13 cellular contexts compared by ENCODE assay signal in genomic region chr20:48791666-48792071, GRCh38. TPM values are rescaled to one million over a fixed set of nuclear protein-coding genes. Genes with fewer than 3 reads are reported as not detected.
DNase-seq lines count a peak whose midpoint lies in the region; ATAC-seq and TF ChIP-seq lines count a peak whose summit lies in the region.
"Had no signal": no experiment of that assay in that cellular context is flagged by ENCODE, and none has a peak within 500 bp of the region (broad histone marks: within the 10 kb centered on the region; RNA-seq: fewer than 3 reads in every experiment).

No MANE protein-coding gene starts in this region.

- TF ChIP-seq CTCF in MCF 10A (IDR thresholded peaks at IDR 0.05; ENCODE audit: unreplicated experiment) (no peak), breast epithelium (IDR thresholded peaks at IDR 0.05) (no peak), SK-N-SH (IDR thresholded peaks at IDR 0.05) (no peak), thoracic aorta (IDR thresholded peaks at IDR 0.05) (no peak)

- TF ChIP-seq POLR2A in breast epithelium (IDR thresholded peaks at IDR 0.05) = no peak

- H3K36me3 ChIP-seq in breast epithelium (no peaks in the 10 kb centered on the region), SK-N-SH (replicated peaks in 1 of 2; ENCODE audit: control insufficient read depth in 1 of 2, insufficient read depth in 2 of 2, low read length in 1 of 2) (no peaks in the 10 kb centered on the region), thoracic aorta (no peaks in the 10 kb centered on the region)

- H4K20me1 ChIP-seq in SK-N-SH (ENCODE audit: insufficient read depth) = no peaks in the 10 kb centered on the region

- H3K79me2 ChIP-seq in SK-N-SH (ENCODE audit: insufficient read depth) = no peaks in the 10 kb centered on the region

- peaks cover 0 to 7% of the 10 kb centered on the region in 2 donors for H3K4me1 ChIP-seq in breast epithelium
- peaks cover 3 to 15% of the 10 kb centered on the region in 2 experiments; a peak in 2 of 4 replicates for H3K4me1 ChIP-seq in SK-N-SH (ENCODE audit: control insufficient read depth in 1 of 2, insufficient read depth in 2 of 2, low read depth in 1 of 2, low read length in 1 of 2)
- H3K4me1 ChIP-seq in thoracic aorta (ENCODE audit: control insufficient read depth in 1 of 2, low read depth in 2 of 2) = peaks cover 25 to 53% of the 10 kb centered on the region in 2 donors

- TF ChIP-seq EP300 in SK-N-SH (IDR thresholded peaks at IDR 0.05; ENCODE audit: borderline replicate concordance in 1 of 2, low read depth in 1 of 2, low read length in 1 of 2) = no peak

- H3K9me3 Mint-ChIP-seq in MCF 10A (ENCODE audit: unreplicated experiment) = no peaks in the 10 kb centered on the region
- H3K9me3 Mint-ChIP-seq in activated CD4-positive, alpha-beta memory T cell treated with anti-CD3 and anti-CD28 coated beads, Interleukin-2, amount 10 ng/mL, durations not matched to agents 7 days and 5 days = no peaks in the 10 kb centered on the region
- H3K9me3 Mint-ChIP-seq: stimulated activated memory B cell treated with anti-CD40 and anti-IgM and Interleukin-4, amounts not matched to agents 10 μg/mL and 1 μg/mL and 100 μg/mL, for 72 hours had no signal

- 62% methylated on average over 6 of the region's 6 CpGs for WGBS in SK-N-SH (ENCODE audit: low lambda C conversion rate)

- peaks cover 3% of the 10 kb centered on the region for H3F3A ChIP-seq in SK-N-SH (replicated peaks; ENCODE audit: insufficient read depth)

- no peak overlapping the region for H2AFZ ChIP-seq in SK-N-SH (ENCODE audit: low read depth)

- DNase-seq in MCF 10A (ENCODE audit: unreplicated experiment) = peak; percentile 62
- no peak for DNase-seq in breast epithelium (ENCODE audit: low spot score in 2 of 2)
- DNase-seq in SK-N-SH = no peak
- DNase-seq in fibroblast of peridontal ligament (ENCODE audit: extremely low read depth) = peak; percentile 94
- no peak for DNase-seq in thoracic aorta (ENCODE audit: low spot score)
- no peak for DNase-seq in central memory CD4-positive, alpha-beta T cell
- no peak for DNase-seq in activated CD4-positive, alpha-beta memory T cell treated with anti-CD3 and anti-CD28 coated beads, Interleukin-2, amount 10 ng/mL, durations not matched to agents 7 days and 5 days
- DNase-seq: activated effector memory CD4-positive, alpha-beta T cell treated with Interleukin-2 at 50 U/mL for 16 hours; AML-193; KG1 had no signal

- no peaks in the 10 kb centered on the region for H3K36me3 Mint-ChIP-seq in MCF 10A (ENCODE audit: insufficient read depth, unreplicated experiment)
- peaks cover 52% of the 10 kb centered on the region for H3K36me3 Mint-ChIP-seq in activated CD4-positive, alpha-beta memory T cell treated with anti-CD3 and anti-CD28 coated beads, Interleukin-2, amount 10 ng/mL, durations not matched to agents 7 days and 5 days (ENCODE audit: low read depth)

- intact Hi-C loops in MCF 10A (cut with micrococcal nuclease) (no loop called here), breast epithelium (cut with DNase I; ENCODE audit: low total_unique reads) (no loop called here)

- no peaks in the 10 kb centered on the region for H3K9me3 ChIP-seq in breast epithelium
- no peaks in the 10 kb centered on the region for H3K9me3 ChIP-seq in SK-N-SH
- no peaks in the 10 kb centered on the region for H3K9me3 ChIP-seq in thoracic aorta

- peaks cover 60% of the 10 kb centered on the region for H3K27me3 Mint-ChIP-seq in MCF 10A (ENCODE audit: insufficient read depth, unreplicated experiment)
- H3K27me3 Mint-ChIP-seq in activated CD4-positive, alpha-beta memory T cell treated with anti-CD3 and anti-CD28 coated beads, Interleukin-2, amount 10 ng/mL, durations not matched to agents 7 days and 5 days = no peaks in the 10 kb centered on the region
- H3K27me3 Mint-ChIP-seq: stimulated activated memory B cell treated with anti-CD40 and anti-IgM and Interleukin-4, amounts not matched to agents 10 μg/mL and 1 μg/mL and 100 μg/mL, for 72 hours had no signal

- BruUV-seq in MCF 10A (replicated peaks; lab: Mats Ljungman, UMichigan) = no TSS peak

- no peaks in the 10 kb centered on the region for H3K9me2 ChIP-seq in SK-N-SH

- H3K4me3 ChIP-seq in breast epithelium (no peak overlapping the region), SK-N-SH (ENCODE audit: low read depth in 2 of 2, low read length in 1 of 2) (no peak overlapping the region), thoracic aorta (no peak overlapping the region)

- H3K4me3 Mint-ChIP-seq in MCF 10A (ENCODE audit: unreplicated experiment) = no peak overlapping the region
- H3K4me3 Mint-ChIP-seq in activated CD4-positive, alpha-beta memory T cell treated with anti-CD3 and anti-CD28 coated beads, Interleukin-2, amount 10 ng/mL, durations not matched to agents 7 days and 5 days = no peak overlapping the region
- H3K4me3 Mint-ChIP-seq: stimulated activated memory B cell treated with anti-CD40 and anti-IgM and Interleukin-4, amounts not matched to agents 10 μg/mL and 1 μg/mL and 100 μg/mL, for 72 hours had no signal

- peak; percentile 41 for ATAC-seq in thoracic aorta (ENCODE audit: insufficient number of reproducible peaks, low FRiP score, low read depth)
- no peak for ATAC-seq in GM21786 (IDR thresholded peaks at IDR 0.05; ENCODE audit: unreplicated experiment)
- ATAC-seq: stimulated activated memory B cell treated with anti-CD40 and anti-IgM and Interleukin-4, amounts not matched to agents 10 μg/mL and 1 μg/mL and 100 μg/mL, for 72 hours had no signal

- CTCF ChIA-PET in MCF 10A (lab: Yijun Ruan, JAX) (interaction anchor here (0.5 to 1.1 kb wide), 3 partner anchors 17 to 133 kb away, joined by 3 to 4 read pairs (median 3); no protein-coding TSS in a partner anchor), SK-N-SH (lab: Yijun Ruan, JAX) (interaction anchor here (0.7 to 3.8 kb wide), 6 partner anchors 9 to 156 kb away, joined by 3 to 15 read pairs (median 3); no protein-coding TSS in a partner anchor)
- CTCF ChIA-PET in activated CD4-positive, alpha-beta memory T cell treated with anti-CD3 and anti-CD28 coated beads, Interleukin-2, amount 10 ng/mL, durations not matched to agents 7 days and 5 days (lab: Charles Lee) = no interaction called here

- POLR2A ChIA-PET in MCF 10A (lab: Yijun Ruan, JAX) (no interaction called here), SK-N-SH (lab: Yijun Ruan, JAX) (interaction anchor here (1.1 kb wide), 1 partner anchor 103 kb away, joined by 3 read pairs; no protein-coding TSS in a partner anchor)
- POLR2A ChIA-PET in activated CD4-positive, alpha-beta memory T cell treated with anti-CD3 and anti-CD28 coated beads, Interleukin-2, amount 10 ng/mL, durations not matched to agents 7 days and 5 days (lab: Charles Lee) = no interaction called here

- peak overlapping the region; percentile 61 for H3K4me2 ChIP-seq in SK-N-SH

- no peak overlapping the region for H3K27ac Mint-ChIP-seq in MCF 10A (ENCODE audit: low read depth, unreplicated experiment)
- H3K27ac Mint-ChIP-seq in activated CD4-positive, alpha-beta memory T cell treated with anti-CD3 and anti-CD28 coated beads, Interleukin-2, amount 10 ng/mL, durations not matched to agents 7 days and 5 days = no peak overlapping the region
- H3K27ac Mint-ChIP-seq: stimulated activated memory B cell treated with anti-CD40 and anti-IgM and Interleukin-4, amounts not matched to agents 10 μg/mL and 1 μg/mL and 100 μg/mL, for 72 hours had no signal

- no peak overlapping the region for H3K9ac ChIP-seq in SK-N-SH

- H3K4me1 Mint-ChIP-seq in MCF 10A (ENCODE audit: insufficient read depth, unreplicated experiment) = peaks cover 12% of the 10 kb centered on the region
- H3K4me1 Mint-ChIP-seq in activated CD4-positive, alpha-beta memory T cell treated with anti-CD3 and anti-CD28 coated beads, Interleukin-2, amount 10 ng/mL, durations not matched to agents 7 days and 5 days = peaks cover 65% of the 10 kb centered on the region

- no peak for TF ChIP-seq RAD21 in SK-N-SH (IDR thresholded peaks at IDR 0.05; ENCODE audit: low read length)

- H3K27ac ChIP-seq in breast epithelium = peak overlapping the region in 1 of 2 donors; percentile 49
- H3K27ac ChIP-seq in SK-N-SH (ENCODE audit: low read depth in 2 of 2, low read length in 1 of 2) = peak overlapping the region in 1 of 2 experiments; percentile 46; a peak in 2 of 4 replicates
- peak overlapping the region in 1 of 2 donors; percentile 40 for H3K27ac ChIP-seq in thoracic aorta
- H3K27ac ChIP-seq: VCaP had no signal

- H3K27me3 ChIP-seq in breast epithelium (no peaks in the 10 kb centered on the region), SK-N-SH (ENCODE audit: insufficient read depth) (no peaks in the 10 kb centered on the region), thoracic aorta (replicated peaks; ENCODE audit: insufficient read depth) (no peaks in the 10 kb centered on the region)

TF ChIP-seq in SK-N-SH, 30 proteins besides CTCF, POLR2A, EP300 and RAD21:
- TF ChIP-seq RXRA (IDR thresholded peaks at IDR 0.05; ENCODE audit: borderline replicate concordance, low read depth) = no peak
- TF ChIP-seq TCF12 (IDR thresholded peaks at IDR 0.05) = peak; percentile 40; the same call in 1 of the 2 replicates
- no peak for TF ChIP-seq USF2 (IDR thresholded peaks at IDR 0.05; ENCODE audit: borderline replicate concordance, low read depth, low read length)
- TF ChIP-seq FOXJ3 (CRISPR knock-in tag; IDR thresholded peaks at IDR 0.05) = no peak
- TF ChIP-seq NFIC (IDR thresholded peaks at IDR 0.05; ENCODE audit: borderline replicate concordance) = peak; percentile 80

RNA-seq across cellular contexts. Expression of gene PREX1, which starts 36.1 kb away (rescaled TPM):
- 0.05 TPM in 1 of 2 replicates, not detected in the other for total RNA-seq in MCF 10A (2022)
- total RNA-seq in breast epithelium = 10 to 100 TPM; 53.1 to 84.2 (median 65.1) TPM
- polyA plus RNA-seq in SK-N-SH (2012; rRNA removed) = 4.2 and 5.3 TPM in 2 replicates
- 2.0 and 3.4 TPM in 2 replicates for polyA plus RNA-seq in SK-N-SH (2012; cell fraction: cytosol; rRNA removed)
- 6.3 and 6.9 TPM in 2 replicates for polyA plus RNA-seq in SK-N-SH (2012; cell fraction: nucleus; rRNA removed)
- 100 to 1,000 TPM in 1 of 2 donors, 10 to 100 TPM in 1; 94.6 to 101 TPM for total RNA-seq in thoracic aorta
- total RNA-seq in activated CD4-positive, alpha-beta memory T cell treated with anti-CD3 and anti-CD28 coated beads, Interleukin-2, amount 10 ng/mL, durations not matched to agents 7 days and 5 days = 100 to 1,000 TPM; 158 to 160 TPM

Comparison
In these comparisons a context has a peak if more than half of its experiments do, and no peak if none do; other contexts are left out.
1. DNase-seq: peak in MCF 10A (single experiment) and fibroblast of peridontal ligament (single experiment); none in breast epithelium (0 of 2), SK-N-SH (single experiment), thoracic aorta (single experiment), central memory CD4-positive, alpha-beta T cell (single experiment) and activated CD4-positive, alpha-beta memory T cell treated with anti-CD3 and anti-CD28 coated beads, Interleukin-2, amount 10 ng/mL, durations not matched to agents 7 days and 5 days (single experiment).
2. RNA of gene PREX1, which starts 36.1 kb away (total RNA-seq): 158 to 160 TPM in activated CD4-positive, alpha-beta memory T cell treated with anti-CD3 and anti-CD28 coated beads, Interleukin-2, amount 10 ng/mL, durations not matched to agents 7 days and 5 days, 94.6 to 101 TPM in thoracic aorta and 53.1 to 84.2 TPM in breast epithelium; 0.05 TPM in MCF 10A; every median in the first group is over 10 times any median in the second.